In genomic region chr17:80621335-80622169, GRCh38 we compare ENCODE assay signal across 15 cellular contexts.
DNase-seq lines count a peak whose midpoint lies in the region; ATAC-seq and TF ChIP-seq lines count a peak whose summit lies in the region.
"Had no signal": no experiment of that assay in that cellular context is flagged by ENCODE, and none has a peak within 500 bp of the region (broad histone marks: within the 10 kb centered on the region; RNA-seq: fewer than 3 reads in every experiment).

No MANE protein-coding gene starts in this region.

- H3K9me3 Mint-ChIP-seq in activated naive CD8-positive, alpha-beta T cell (ENCODE audit: low read depth) = no peaks in the 10 kb centered on the region
- no peaks in the 10 kb centered on the region for H3K9me3 Mint-ChIP-seq in activated naive CD8-positive, alpha-beta T cell treated with anti-CD3 and anti-CD28 coated beads for 36 hours
- H3K9me3 Mint-ChIP-seq in activated naive CD8-positive, alpha-beta T cell treated with anti-CD3 and anti-CD28 coated beads, Interleukin-2, amount 50 U/mL, for 24 hours = no peaks in the 10 kb centered on the region
- no peaks in the 10 kb centered on the region for H3K9me3 Mint-ChIP-seq in type B pancreatic cell

- ATAC-seq in activated naive CD8-positive, alpha-beta T cell treated with anti-CD3 and anti-CD28 coated beads, Interleukin-2, amount 50 U/mL, for 24 hours = no peak
- no peak for ATAC-seq in HG03025 (IDR thresholded peaks at IDR 0.05; ENCODE audit: low FRiP score, unreplicated experiment)
- ATAC-seq: HCT116, sciatic nerve had no signal

- H3K4me3 Mint-ChIP-seq in activated naive CD8-positive, alpha-beta T cell = no peak overlapping the region
- no peak overlapping the region for H3K4me3 Mint-ChIP-seq in activated naive CD8-positive, alpha-beta T cell treated with anti-CD3 and anti-CD28 coated beads for 36 hours
- peak overlapping the region; percentile 3 for H3K4me3 Mint-ChIP-seq in activated naive CD8-positive, alpha-beta T cell treated with anti-CD3 and anti-CD28 coated beads, Interleukin-2, amount 50 U/mL, for 24 hours
- no peak overlapping the region for H3K4me3 Mint-ChIP-seq in type B pancreatic cell

- H3K27me3 Mint-ChIP-seq in activated naive CD8-positive, alpha-beta T cell = no peaks in the 10 kb centered on the region
- no peaks in the 10 kb centered on the region for H3K27me3 Mint-ChIP-seq in activated naive CD8-positive, alpha-beta T cell treated with anti-CD3 and anti-CD28 coated beads for 36 hours
- H3K27me3 Mint-ChIP-seq in activated naive CD8-positive, alpha-beta T cell treated with anti-CD3 and anti-CD28 coated beads, Interleukin-2, amount 50 U/mL, for 24 hours = no peaks in the 10 kb centered on the region
- H3K27me3 Mint-ChIP-seq in type B pancreatic cell = no peaks in the 10 kb centered on the region

- peak overlapping the region; percentile 34 for H3K27ac Mint-ChIP-seq in activated naive CD8-positive, alpha-beta T cell
- no peak overlapping the region for H3K27ac Mint-ChIP-seq in activated naive CD8-positive, alpha-beta T cell treated with anti-CD3 and anti-CD28 coated beads for 36 hours
- no peak overlapping the region for H3K27ac Mint-ChIP-seq in activated naive CD8-positive, alpha-beta T cell treated with anti-CD3 and anti-CD28 coated beads, Interleukin-2, amount 50 U/mL, for 24 hours
- no peak overlapping the region for H3K27ac Mint-ChIP-seq in type B pancreatic cell

- H3K36me3 Mint-ChIP-seq in activated naive CD8-positive, alpha-beta T cell = peaks cover 3% of the 10 kb centered on the region
- peaks cover 6% of the 10 kb centered on the region for H3K36me3 Mint-ChIP-seq in activated naive CD8-positive, alpha-beta T cell treated with anti-CD3 and anti-CD28 coated beads for 36 hours
- H3K36me3 Mint-ChIP-seq in activated naive CD8-positive, alpha-beta T cell treated with anti-CD3 and anti-CD28 coated beads, Interleukin-2, amount 50 U/mL, for 24 hours (ENCODE audit: low read depth) = peaks cover 13% of the 10 kb centered on the region
- H3K36me3 Mint-ChIP-seq in type B pancreatic cell = peaks cover 15% of the 10 kb centered on the region

- peaks cover 46% of the 10 kb centered on the region for H3K4me1 Mint-ChIP-seq in activated naive CD8-positive, alpha-beta T cell (ENCODE audit: low read depth)
- peaks cover 34% of the 10 kb centered on the region for H3K4me1 Mint-ChIP-seq in activated naive CD8-positive, alpha-beta T cell treated with anti-CD3 and anti-CD28 coated beads for 36 hours
- H3K4me1 Mint-ChIP-seq in activated naive CD8-positive, alpha-beta T cell treated with anti-CD3 and anti-CD28 coated beads, Interleukin-2, amount 50 U/mL, for 24 hours = peaks cover 39% of the 10 kb centered on the region
- H3K4me1 Mint-ChIP-seq in type B pancreatic cell (ENCODE audit: unreplicated experiment) = peaks cover 8% of the 10 kb centered on the region

- no peak for TF ChIP-seq CTCF in type B pancreatic cell (conservative IDR thresholded peaks at IDR 0.05)

- DNase-seq in activated naive CD8-positive, alpha-beta T cell treated with anti-CD3 and anti-CD28 coated beads for 36 hours = no peak
- DNase-seq in Kasumi-1 (lab: John Stamatoyannopoulos, UW) (peak; percentile 40 to 51), type B pancreatic cell (ENCODE audit: extremely low spot score, unreplicated experiment) (peak; percentile 63), SW 1271 (lab: John Stamatoyannopoulos, UW) (no peak)
- DNase-seq in activated naive CD8-positive, alpha-beta T cell treated with anti-CD3 and anti-CD28 coated beads, Interleukin-2, amount 50 U/mL, for 24 hours = no peak
- DNase-seq in activated effector memory CD4-positive, alpha-beta T cell treated with Interleukin-2 at 50 U/mL for 16 hours = no peak
- DNase-seq: C1 segment of cervical spinal cord; colonic mucosa; esophagus squamous epithelium; NCI-H2171 treated with DMSO at 0.1 percent for 48 hours; stimulated activated naive CD4-positive, alpha-beta T cell treated with Interleukin-2 at 50 U/mL for 16 hours had no signal

Comparison
In these comparisons a context has a peak if more than half of its experiments do, and no peak if none do; other contexts are left out.
1. DNase-seq: peak in Kasumi-1 (2 of 2) and type B pancreatic cell (single experiment); none in activated naive CD8-positive, alpha-beta T cell treated with anti-CD3 and anti-CD28 coated beads for 36 hours (single experiment), activated naive CD8-positive, alpha-beta T cell treated with anti-CD3 and anti-CD28 coated beads, Interleukin-2, amount 50 U/mL, for 24 hours (single experiment), activated effector memory CD4-positive, alpha-beta T cell treated with Interleukin-2 at 50 U/mL for 16 hours (single experiment) and SW 1271 (0 of 2).